In the genomic region with DNA sequence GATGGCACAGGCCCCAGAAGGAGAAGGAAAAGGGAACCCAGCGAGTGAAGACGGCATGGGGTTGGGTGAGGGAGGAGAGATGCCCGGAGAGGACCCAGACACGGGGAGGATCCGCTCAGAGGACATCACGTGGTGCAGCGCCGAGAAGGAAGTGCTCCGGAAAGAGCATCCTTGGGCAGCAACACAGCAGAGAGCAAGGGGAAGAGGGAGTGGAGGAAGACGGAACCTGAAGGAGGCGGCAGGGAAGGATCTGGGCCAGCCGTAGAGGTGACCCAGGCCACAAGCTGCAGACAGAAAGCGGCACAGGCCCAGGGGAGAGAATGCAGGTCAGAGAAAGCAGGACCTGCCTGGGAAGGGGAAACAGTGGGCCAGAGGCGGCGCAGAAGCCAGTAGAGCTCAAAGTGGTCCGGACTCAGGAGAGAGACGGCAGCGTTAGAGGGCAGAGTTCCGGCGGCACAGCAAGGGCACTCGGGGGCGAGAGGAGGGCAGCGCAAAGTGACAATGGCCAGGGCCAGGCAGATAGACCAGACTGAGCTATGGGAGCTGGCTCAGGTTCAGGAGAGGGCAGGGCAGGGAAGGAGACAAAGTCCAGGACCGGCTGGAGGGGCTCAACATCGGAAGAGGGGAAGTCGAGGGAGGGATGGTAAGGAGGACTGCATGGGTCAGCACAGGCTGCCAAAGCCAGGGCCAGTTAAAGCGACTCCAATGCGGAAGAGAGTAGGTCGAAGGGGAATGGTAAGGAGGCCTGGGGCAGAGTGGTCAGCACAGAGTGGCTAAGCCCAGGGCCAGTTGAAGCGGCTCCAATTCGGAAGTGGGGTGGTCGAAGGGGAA, we compare ENCODE assay signal across 8 cellular contexts. TPM values are rescaled to one million over a fixed set of nuclear protein-coding genes. Genes with fewer than 3 reads are reported as not detected.
A peak's percentile ranks its signal among the peaks of the same experiment; 100 is the strongest.
DNase-seq lines count a peak whose midpoint lies in the region; ATAC-seq and FAIRE-seq lines count a peak whose summit lies in the region.

No MANE protein-coding gene starts in this region.

- peaks cover 28 to 32% (median 32%) of the 10 kb centered on the region in 3 donors for H3K4me1 Mint-ChIP-seq in IgD-negative memory B cell

- FAIRE-seq in small intestine (lab: Jason Lieb, UNC): no peak

- DNase-seq in ELF-1 (ENCODE audit: low read depth, low spot score): peak; percentile 54
- peak; percentile 68 for DNase-seq in UCSD-AML1 (lab: John Stamatoyannopoulos, UW; ENCODE audit: unreplicated experiment)
- DNase-seq in cerebellar cortex (ENCODE audit: low spot score): peak; percentile 74
- peak; percentile 75 for DNase-seq in islet precursor cell
- peak; percentile 50 for DNase-seq in small intestine
- DNase-seq in NCI-H526 treated with DMSO at 0.1 percent for 48 hours (lab: John Stamatoyannopoulos, UW): no peak

- H3K36me3 ChIP-seq in small intestine (ENCODE audit: control insufficient read depth in 2 of 2, insufficient read depth in 2 of 2, low read length in 2 of 2): peaks cover 0 to 8% of the 10 kb centered on the region in 2 donors

- peak overlapping the region; percentile 93 to 99 (median 96) for H3K4me3 Mint-ChIP-seq in IgD-negative memory B cell

- H3K27me3 Mint-ChIP-seq in IgD-negative memory B cell: no peaks in the 10 kb centered on the region

- H3K27ac Mint-ChIP-seq in IgD-negative memory B cell: peak overlapping the region; percentile 89 to 99 (median 93)

- peaks cover 9 to 14% of the 10 kb centered on the region in 2 donors for H3K4me1 ChIP-seq in small intestine (ENCODE audit: control insufficient read depth in 2 of 2, insufficient read depth in 1 of 2, low read depth in 1 of 2, low read length in 1 of 2)

- no peaks in the 10 kb centered on the region for H3K36me3 Mint-ChIP-seq in IgD-negative memory B cell

- no peak for ATAC-seq in HG03378 (IDR thresholded peaks at IDR 0.05; ENCODE audit: unreplicated experiment)

- no peaks in the 10 kb centered on the region for H3K9me3 ChIP-seq in small intestine (ENCODE audit: control insufficient read depth, low read depth)

- peak overlapping the region; percentile 56 to 91 for H3K27ac ChIP-seq in small intestine (ENCODE audit: low read depth in 1 of 2, low read length in 1 of 2)

- H3K4me3 ChIP-seq in small intestine (ENCODE audit: low read depth in 1 of 2, low read length in 2 of 2): peak overlapping the region; percentile 65 to 90

- no peaks in the 10 kb centered on the region for H3K27me3 ChIP-seq in small intestine (ENCODE audit: control insufficient read depth in 2 of 2, insufficient read depth in 2 of 2, low read length in 2 of 2)

- WGBS in small intestine, 3 donors: 0 to 2% (median 1%) methylated on average over 32 of the region's 32 CpGs

- H3K9me3 Mint-ChIP-seq in IgD-negative memory B cell: peaks cover 0 to 2% (median 0%) of the 10 kb centered on the region in 3 donors

RNA-seq across cellular contexts. Expression of gene PPP1R12C, which starts 1.0 kb away (rescaled TPM):
- polyA plus RNA-seq in IgD-negative memory B cell (7.4 TPM), small intestine (100 to 1,000 TPM in 2 of 3 donors, 10 to 100 TPM in 1; 96.6 to 192 (median 166) TPM)

RNA-seq across cellular contexts. Expression of gene TNNT1, which starts 32.6 kb away (rescaled TPM):
- not detected for polyA plus RNA-seq in IgD-negative memory B cell
- 10 to 100 TPM in 1 of 3 donors, 1 to 10 TPM in 1, under 1 TPM in 1; 0.18 to 20.1 (median 9.2) TPM for polyA plus RNA-seq in small intestine

RNA-seq across cellular contexts. Expression of gene EPS8L1, which starts 40.8 kb away (rescaled TPM):
- 0.93 TPM for polyA plus RNA-seq in IgD-negative memory B cell
- polyA plus RNA-seq in small intestine: 10 to 100 TPM; 17.2 to 23.8 (median 21.0) TPM

RNA-seq across cellular contexts. Expression of gene TNNI3, which starts 41.1 kb away (rescaled TPM):
- polyA plus RNA-seq in IgD-negative memory B cell (not detected), small intestine (10 to 100 TPM in 1 of 3 donors, 1 to 10 TPM in 2; 1.3 to 39.7 (median 1.7) TPM)

RNA-seq across cellular contexts. Expression of gene DNAAF3, which starts 50.0 kb away (rescaled TPM):
- polyA plus RNA-seq in IgD-negative memory B cell: not detected
- under 1 TPM in 1 of 3 donors, not detected in 2; 0.64 TPM for polyA plus RNA-seq in small intestine

Comparison
In these comparisons a context has a peak if more than half of its experiments do, and no peak if none do; other contexts are left out.
1. RNA of gene PPP1R12C, which starts 1.0 kb away (polyA plus RNA-seq): 96.6 to 192 TPM in small intestine; 7.4 TPM in IgD-negative memory B cell (single experiment); every median in the first group is over 10 times any median in the second.